ENCODE assay signal across 20 cellular contexts in the genomic region with DNA sequence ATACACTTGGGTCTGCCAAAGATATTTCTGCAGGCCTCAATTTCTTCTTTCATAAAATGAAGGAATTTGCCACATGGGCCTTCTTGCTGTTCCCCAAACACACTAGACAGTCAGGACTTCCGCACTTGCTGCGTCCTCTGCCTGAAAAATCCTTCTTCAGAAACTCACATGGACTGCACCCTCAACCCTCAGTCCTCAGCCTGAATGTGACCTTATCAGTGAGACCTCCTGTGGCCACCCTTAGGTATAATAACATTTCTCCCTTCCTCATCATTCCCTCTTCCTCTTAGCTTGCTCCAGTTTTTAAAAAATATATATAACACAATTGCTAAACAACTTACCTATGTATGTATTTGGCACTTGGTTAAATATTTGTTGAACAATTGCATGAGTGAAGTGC. TPM values are rescaled to one million over a fixed set of nuclear protein-coding genes. Genes with fewer than 3 reads are reported as not detected.
"Had no signal": no experiment of that assay in that cellular context is flagged by ENCODE, and none has a peak within 500 bp of the region (broad histone marks: within the 10 kb centered on the region; RNA-seq: fewer than 3 reads in every experiment).

No MANE protein-coding gene starts in this region.

- H3K4me3 ChIP-seq: gastrocnemius medialis, heart left ventricle, left ventricle myocardium inferior, upper lobe of right lung had no signal

- DNase-seq: activated CD4-positive, alpha-beta T cell treated with anti-CD3 and anti-CD28 coated beads, Interleukin-2, amount 50 U/mL, for 48 hours; cerebellar nuclear complex; cortex of kidney; gastrocnemius medialis; heart left ventricle; immature natural killer cell; kidney glomerular epithelial cell; left ventricle myocardium inferior; occipital lobe; posterior cingulate gyrus; stimulated activated CD4-positive, alpha-beta T cell treated with anti-CD3 and anti-CD28 coated beads, Interleukin-12 subunit alpha, Interleukin-12 subunit beta, amount 100 ng/mL, for 4 hours; stimulated activated CD4-positive, alpha-beta T cell treated with anti-CD3 and anti-CD28 coated beads, Interleukin-1b, Interleukin-23, amount 100 ng/mL, for 48 hours; stimulated activated CD8-positive, alpha-beta memory T cell treated with anti-CD3 and anti-CD28 coated beads, Interleukin-4, amount 100 ng/mL, for 48 hours; stimulated activated naive CD4-positive, alpha-beta T cell; upper lobe of right lung; WERI-Rb-1 had no signal

RNA-seq across cellular contexts. Expression of a gene that starts 9.7 kb away (rescaled TPM):
- total RNA-seq: bronchial epithelial cell, gastrocnemius medialis, left ventricle myocardium inferior, mononuclear cell, upper lobe of right lung had no signal
- polyA plus RNA-seq: esophagus, immature natural killer cell, thymus had no signal
